ENCODE assay signal across 1 cellular context in the genomic region with DNA sequence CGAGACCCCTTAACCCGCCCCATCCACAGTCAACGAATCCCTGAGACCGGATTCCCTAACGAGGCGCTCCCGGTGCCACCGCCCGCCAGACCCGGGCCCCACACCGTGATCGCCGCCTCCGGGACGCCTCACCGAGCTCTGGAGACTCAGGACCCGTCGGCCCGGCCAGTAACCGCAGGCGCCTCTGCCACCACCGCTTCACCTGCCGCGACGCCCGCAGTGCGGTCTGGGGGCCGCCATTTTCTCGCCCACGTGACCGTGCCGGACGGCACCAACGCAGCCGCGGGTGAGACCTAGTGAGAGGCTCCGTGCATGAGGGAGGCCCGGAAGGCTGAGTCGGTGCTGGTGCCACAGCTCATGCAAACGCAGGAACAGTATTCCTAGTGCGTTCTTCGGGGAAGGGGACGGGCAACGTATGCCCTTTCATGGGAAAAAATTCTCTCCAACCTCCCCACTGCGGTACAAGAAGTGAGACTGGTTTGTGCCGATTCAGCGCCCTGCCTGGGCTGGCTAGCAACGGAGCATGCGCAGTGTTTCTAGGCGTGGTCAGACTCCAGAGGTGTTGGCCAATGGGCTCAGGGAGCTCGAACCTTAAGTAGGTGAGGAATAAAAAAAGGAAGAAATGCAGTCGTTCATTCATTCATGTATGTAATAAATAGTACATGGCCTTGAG.
A peak's percentile ranks its signal among the peaks of the same experiment; 100 is the strongest.
TF ChIP-seq lines count a peak whose summit lies in the region.

A gene with protein sequence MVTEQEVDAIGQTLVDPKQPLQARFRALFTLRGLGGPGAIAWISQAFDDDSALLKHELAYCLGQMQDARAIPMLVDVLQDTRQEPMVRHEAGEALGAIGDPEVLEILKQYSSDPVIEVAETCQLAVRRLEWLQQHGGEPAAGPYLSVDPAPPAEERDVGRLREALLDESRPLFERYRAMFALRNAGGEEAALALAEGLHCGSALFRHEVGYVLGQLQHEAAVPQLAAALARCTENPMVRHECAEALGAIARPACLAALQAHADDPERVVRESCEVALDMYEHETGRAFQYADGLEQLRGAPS (minus strand): TSS at position 246 of the 673 bp plus-strand sequence. CDS start 3,860 bp downstream, outside the sequence.

TF ChIP-seq in H1, 55 proteins besides CTCF, POLR2A, EP300 and RAD21 (continued from another document):
- TF ChIP-seq RFX5 (IDR thresholded peaks at IDR 0.05; ENCODE audit: borderline replicate concordance, low read depth, low read length) (peak; percentile 52; the same call in 1 of the 2 replicates), CBX8 (IDR thresholded peaks at IDR 0.05; ENCODE audit: borderline replicate concordance, low read depth, low read length) (no peak), JUND (IDR thresholded peaks at IDR 0.05; ENCODE audit: low read length) (peak; percentile 99), GTF2F1 (IDR thresholded peaks at IDR 0.05; ENCODE audit: borderline replicate concordance, low read depth, low read length) (peak; percentile 71), KDM1A (IDR thresholded peaks at IDR 0.05; ENCODE audit: borderline replicate concordance, low read length) (no peak), SIRT6 (IDR thresholded peaks at IDR 0.05; ENCODE audit: low read length) (no peak), NANOG (IDR thresholded peaks at IDR 0.05; ENCODE audit: insufficient read depth, low read depth, low read length, poor library complexity, severe bottlenecking) (no peak), SIN3A (conservative IDR thresholded peaks at IDR 0.05 in 1 of 2, IDR thresholded peaks at IDR 0.05 in 1 of 2; ENCODE audit: low read depth in 1 of 2, low read length in 2 of 2) (peak; percentile 13 to 77; a peak in 2 of 4 replicates), NRF1 (IDR thresholded peaks at IDR 0.05; ENCODE audit: low read depth, low read length) (peak; percentile 74), BCL11A (IDR thresholded peaks at IDR 0.05; ENCODE audit: low read depth in 2 of 2, low read length in 2 of 2) (no peak), JUN (IDR thresholded peaks at IDR 0.05; ENCODE audit: low read depth, low read length) (no peak), PHF8 (conservative IDR thresholded peaks at IDR 0.05; ENCODE audit: low read depth, low read length) (peak; percentile 83), TCF12 (IDR thresholded peaks at IDR 0.05; ENCODE audit: low read depth, low read length) (no peak), TBP (IDR thresholded peaks at IDR 0.05; ENCODE audit: low read depth, low read length) (peak; percentile 97), BACH1 (IDR thresholded peaks at IDR 0.05; ENCODE audit: low read length) (no peak), SAP30 (IDR thresholded peaks at IDR 0.05; ENCODE audit: insufficient read depth, insufficient replicate concordance, low read length) (no peak), HDAC2 (IDR thresholded peaks at IDR 0.05; ENCODE audit: borderline replicate concordance in 1 of 2, low read depth in 2 of 2, low read length in 2 of 2) (peak in 1 of 2 experiments; percentile 24; a peak in 1 of 4 replicates), CHD1 (IDR thresholded peaks at IDR 0.05; ENCODE audit: low read depth, low read length) (peak; percentile 99), RBBP5 (IDR thresholded peaks at IDR 0.05; ENCODE audit: borderline replicate concordance, low read depth, low read length) (no peak), TAF7 (optimal IDR thresholded peaks at IDR 0.05; ENCODE audit: borderline replicate concordance, low read depth, low read length) (peak; percentile 96), POLR2AphosphoS5 (IDR thresholded peaks at IDR 0.05; ENCODE audit: low read depth, low read length) (peak; percentile 89), ASH2L (IDR thresholded peaks at IDR 0.05; ENCODE audit: low read length) (peak; percentile 89), SIX5 (IDR thresholded peaks at IDR 0.05; ENCODE audit: low read depth, low read length) (peak; percentile 62), RXRA (IDR thresholded peaks at IDR 0.05; ENCODE audit: insufficient read depth, low read depth, low read length) (no peak), SP2 (IDR thresholded peaks at IDR 0.05; ENCODE audit: low read length) (no peak), SRF (IDR thresholded peaks at IDR 0.05; ENCODE audit: low read depth, low read length) (no peak), MAFK (IDR thresholded peaks at IDR 0.05; ENCODE audit: low read depth, low read length) (peak; percentile 5; the same call in 1 of the 2 replicates), EGR1 (IDR thresholded peaks at IDR 0.05; ENCODE audit: borderline replicate concordance, low read depth, low read length) (0 out of 2 replicates have a peak, but pooled peaks have one; percentile 58), FOSL1 (IDR thresholded peaks at IDR 0.05; ENCODE audit: insufficient read depth, low read depth, low read length) (no peak), EZH2 (IDR thresholded peaks at IDR 0.05; ENCODE audit: low read depth, low read length, severe bottlenecking) (no peak), KDM4A (IDR thresholded peaks at IDR 0.05; ENCODE audit: low read depth, low read length, severe bottlenecking) (peak; percentile 87), TEAD4 (IDR thresholded peaks at IDR 0.05; ENCODE audit: low read depth, low read length) (peak; percentile 53; the same call in 1 of the 2 replicates), RNF2 (IDR thresholded peaks at IDR 0.05; ENCODE audit: borderline replicate concordance, low read depth, low read length, missing control alignments, poor library complexity, severe bottlenecking) (no peak), CBX5 (IDR thresholded peaks at IDR 0.05; ENCODE audit: low read depth, low read length) (no peak), CREB1 (IDR thresholded peaks at IDR 0.05) (no peak), CHD2 (IDR thresholded peaks at IDR 0.05; ENCODE audit: low read length) (peak; percentile 32; the same call in 1 of the 2 replicates), SP1 (IDR thresholded peaks at IDR 0.05; ENCODE audit: low read depth, low read length) (peak; percentile 79; the same call in 1 of the 2 replicates), KDM5A (IDR thresholded peaks at IDR 0.05; ENCODE audit: low read length) (peak; percentile 93), TAF1 (IDR thresholded peaks at IDR 0.05; ENCODE audit: low read depth, low read length) (peak; percentile 100)
- TF ChIP-seq, protein P1, sequence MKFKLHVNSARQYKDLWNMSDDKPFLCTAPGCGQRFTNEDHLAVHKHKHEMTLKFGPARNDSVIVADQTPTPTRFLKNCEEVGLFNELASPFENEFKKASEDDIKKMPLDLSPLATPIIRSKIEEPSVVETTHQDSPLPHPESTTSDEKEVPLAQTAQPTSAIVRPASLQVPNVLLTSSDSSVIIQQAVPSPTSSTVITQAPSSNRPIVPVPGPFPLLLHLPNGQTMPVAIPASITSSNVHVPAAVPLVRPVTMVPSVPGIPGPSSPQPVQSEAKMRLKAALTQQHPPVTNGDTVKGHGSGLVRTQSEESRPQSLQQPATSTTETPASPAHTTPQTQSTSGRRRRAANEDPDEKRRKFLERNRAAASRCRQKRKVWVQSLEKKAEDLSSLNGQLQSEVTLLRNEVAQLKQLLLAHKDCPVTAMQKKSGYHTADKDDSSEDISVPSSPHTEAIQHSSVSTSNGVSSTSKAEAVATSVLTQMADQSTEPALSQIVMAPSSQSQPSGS (IDR thresholded peaks at IDR 0.05; ENCODE audit: low read length) = no peak
- TF ChIP-seq, protein P2, sequence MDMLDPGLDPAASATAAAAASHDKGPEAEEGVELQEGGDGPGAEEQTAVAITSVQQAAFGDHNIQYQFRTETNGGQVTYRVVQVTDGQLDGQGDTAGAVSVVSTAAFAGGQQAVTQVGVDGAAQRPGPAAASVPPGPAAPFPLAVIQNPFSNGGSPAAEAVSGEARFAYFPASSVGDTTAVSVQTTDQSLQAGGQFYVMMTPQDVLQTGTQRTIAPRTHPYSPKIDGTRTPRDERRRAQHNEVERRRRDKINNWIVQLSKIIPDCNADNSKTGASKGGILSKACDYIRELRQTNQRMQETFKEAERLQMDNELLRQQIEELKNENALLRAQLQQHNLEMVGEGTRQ (IDR thresholded peaks at IDR 0.05; ENCODE audit: low read length) = peak; percentile 97
- TF ChIP-seq, protein P3, sequence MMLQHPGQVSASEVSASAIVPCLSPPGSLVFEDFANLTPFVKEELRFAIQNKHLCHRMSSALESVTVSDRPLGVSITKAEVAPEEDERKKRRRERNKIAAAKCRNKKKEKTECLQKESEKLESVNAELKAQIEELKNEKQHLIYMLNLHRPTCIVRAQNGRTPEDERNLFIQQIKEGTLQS (IDR thresholded peaks at IDR 0.05; ENCODE audit: insufficient read depth, low read depth, low read length) = peak; percentile 91
- TF ChIP-seq, protein P4, sequence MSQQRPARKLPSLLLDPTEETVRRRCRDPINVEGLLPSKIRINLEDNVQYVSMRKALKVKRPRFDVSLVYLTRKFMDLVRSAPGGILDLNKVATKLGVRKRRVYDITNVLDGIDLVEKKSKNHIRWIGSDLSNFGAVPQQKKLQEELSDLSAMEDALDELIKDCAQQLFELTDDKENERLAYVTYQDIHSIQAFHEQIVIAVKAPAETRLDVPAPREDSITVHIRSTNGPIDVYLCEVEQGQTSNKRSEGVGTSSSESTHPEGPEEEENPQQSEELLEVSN (IDR thresholded peaks at IDR 0.05) = peak; percentile 80
- TF ChIP-seq, protein P5, sequence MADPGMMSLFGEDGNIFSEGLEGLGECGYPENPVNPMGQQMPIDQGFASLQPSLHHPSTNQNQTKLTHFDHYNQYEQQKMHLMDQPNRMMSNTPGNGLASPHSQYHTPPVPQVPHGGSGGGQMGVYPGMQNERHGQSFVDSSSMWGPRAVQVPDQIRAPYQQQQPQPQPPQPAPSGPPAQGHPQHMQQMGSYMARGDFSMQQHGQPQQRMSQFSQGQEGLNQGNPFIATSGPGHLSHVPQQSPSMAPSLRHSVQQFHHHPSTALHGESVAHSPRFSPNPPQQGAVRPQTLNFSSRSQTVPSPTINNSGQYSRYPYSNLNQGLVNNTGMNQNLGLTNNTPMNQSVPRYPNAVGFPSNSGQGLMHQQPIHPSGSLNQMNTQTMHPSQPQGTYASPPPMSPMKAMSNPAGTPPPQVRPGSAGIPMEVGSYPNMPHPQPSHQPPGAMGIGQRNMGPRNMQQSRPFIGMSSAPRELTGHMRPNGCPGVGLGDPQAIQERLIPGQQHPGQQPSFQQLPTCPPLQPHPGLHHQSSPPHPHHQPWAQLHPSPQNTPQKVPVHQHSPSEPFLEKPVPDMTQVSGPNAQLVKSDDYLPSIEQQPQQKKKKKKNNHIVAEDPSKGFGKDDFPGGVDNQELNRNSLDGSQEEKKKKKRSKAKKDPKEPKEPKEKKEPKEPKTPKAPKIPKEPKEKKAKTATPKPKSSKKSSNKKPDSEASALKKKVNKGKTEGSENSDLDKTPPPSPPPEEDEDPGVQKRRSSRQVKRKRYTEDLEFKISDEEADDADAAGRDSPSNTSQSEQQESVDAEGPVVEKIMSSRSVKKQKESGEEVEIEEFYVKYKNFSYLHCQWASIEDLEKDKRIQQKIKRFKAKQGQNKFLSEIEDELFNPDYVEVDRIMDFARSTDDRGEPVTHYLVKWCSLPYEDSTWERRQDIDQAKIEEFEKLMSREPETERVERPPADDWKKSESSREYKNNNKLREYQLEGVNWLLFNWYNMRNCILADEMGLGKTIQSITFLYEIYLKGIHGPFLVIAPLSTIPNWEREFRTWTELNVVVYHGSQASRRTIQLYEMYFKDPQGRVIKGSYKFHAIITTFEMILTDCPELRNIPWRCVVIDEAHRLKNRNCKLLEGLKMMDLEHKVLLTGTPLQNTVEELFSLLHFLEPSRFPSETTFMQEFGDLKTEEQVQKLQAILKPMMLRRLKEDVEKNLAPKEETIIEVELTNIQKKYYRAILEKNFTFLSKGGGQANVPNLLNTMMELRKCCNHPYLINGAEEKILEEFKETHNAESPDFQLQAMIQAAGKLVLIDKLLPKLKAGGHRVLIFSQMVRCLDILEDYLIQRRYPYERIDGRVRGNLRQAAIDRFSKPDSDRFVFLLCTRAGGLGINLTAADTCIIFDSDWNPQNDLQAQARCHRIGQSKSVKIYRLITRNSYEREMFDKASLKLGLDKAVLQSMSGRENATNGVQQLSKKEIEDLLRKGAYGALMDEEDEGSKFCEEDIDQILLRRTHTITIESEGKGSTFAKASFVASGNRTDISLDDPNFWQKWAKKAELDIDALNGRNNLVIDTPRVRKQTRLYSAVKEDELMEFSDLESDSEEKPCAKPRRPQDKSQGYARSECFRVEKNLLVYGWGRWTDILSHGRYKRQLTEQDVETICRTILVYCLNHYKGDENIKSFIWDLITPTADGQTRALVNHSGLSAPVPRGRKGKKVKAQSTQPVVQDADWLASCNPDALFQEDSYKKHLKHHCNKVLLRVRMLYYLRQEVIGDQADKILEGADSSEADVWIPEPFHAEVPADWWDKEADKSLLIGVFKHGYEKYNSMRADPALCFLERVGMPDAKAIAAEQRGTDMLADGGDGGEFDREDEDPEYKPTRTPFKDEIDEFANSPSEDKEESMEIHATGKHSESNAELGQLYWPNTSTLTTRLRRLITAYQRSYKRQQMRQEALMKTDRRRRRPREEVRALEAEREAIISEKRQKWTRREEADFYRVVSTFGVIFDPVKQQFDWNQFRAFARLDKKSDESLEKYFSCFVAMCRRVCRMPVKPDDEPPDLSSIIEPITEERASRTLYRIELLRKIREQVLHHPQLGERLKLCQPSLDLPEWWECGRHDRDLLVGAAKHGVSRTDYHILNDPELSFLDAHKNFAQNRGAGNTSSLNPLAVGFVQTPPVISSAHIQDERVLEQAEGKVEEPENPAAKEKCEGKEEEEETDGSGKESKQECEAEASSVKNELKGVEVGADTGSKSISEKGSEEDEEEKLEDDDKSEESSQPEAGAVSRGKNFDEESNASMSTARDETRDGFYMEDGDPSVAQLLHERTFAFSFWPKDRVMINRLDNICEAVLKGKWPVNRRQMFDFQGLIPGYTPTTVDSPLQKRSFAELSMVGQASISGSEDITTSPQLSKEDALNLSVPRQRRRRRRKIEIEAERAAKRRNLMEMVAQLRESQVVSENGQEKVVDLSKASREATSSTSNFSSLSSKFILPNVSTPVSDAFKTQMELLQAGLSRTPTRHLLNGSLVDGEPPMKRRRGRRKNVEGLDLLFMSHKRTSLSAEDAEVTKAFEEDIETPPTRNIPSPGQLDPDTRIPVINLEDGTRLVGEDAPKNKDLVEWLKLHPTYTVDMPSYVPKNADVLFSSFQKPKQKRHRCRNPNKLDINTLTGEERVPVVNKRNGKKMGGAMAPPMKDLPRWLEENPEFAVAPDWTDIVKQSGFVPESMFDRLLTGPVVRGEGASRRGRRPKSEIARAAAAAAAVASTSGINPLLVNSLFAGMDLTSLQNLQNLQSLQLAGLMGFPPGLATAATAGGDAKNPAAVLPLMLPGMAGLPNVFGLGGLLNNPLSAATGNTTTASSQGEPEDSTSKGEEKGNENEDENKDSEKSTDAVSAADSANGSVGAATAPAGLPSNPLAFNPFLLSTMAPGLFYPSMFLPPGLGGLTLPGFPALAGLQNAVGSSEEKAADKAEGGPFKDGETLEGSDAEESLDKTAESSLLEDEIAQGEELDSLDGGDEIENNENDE (IDR thresholded peaks at IDR 0.05; ENCODE audit: insufficient replicate concordance, low read length) = no peak
- TF ChIP-seq, protein P6, sequence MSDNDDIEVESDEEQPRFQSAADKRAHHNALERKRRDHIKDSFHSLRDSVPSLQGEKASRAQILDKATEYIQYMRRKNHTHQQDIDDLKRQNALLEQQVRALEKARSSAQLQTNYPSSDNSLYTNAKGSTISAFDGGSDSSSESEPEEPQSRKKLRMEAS (IDR thresholded peaks at IDR 0.05) = peak; percentile 93
